8 cellular contexts compared by ENCODE assay signal in the genomic region with DNA sequence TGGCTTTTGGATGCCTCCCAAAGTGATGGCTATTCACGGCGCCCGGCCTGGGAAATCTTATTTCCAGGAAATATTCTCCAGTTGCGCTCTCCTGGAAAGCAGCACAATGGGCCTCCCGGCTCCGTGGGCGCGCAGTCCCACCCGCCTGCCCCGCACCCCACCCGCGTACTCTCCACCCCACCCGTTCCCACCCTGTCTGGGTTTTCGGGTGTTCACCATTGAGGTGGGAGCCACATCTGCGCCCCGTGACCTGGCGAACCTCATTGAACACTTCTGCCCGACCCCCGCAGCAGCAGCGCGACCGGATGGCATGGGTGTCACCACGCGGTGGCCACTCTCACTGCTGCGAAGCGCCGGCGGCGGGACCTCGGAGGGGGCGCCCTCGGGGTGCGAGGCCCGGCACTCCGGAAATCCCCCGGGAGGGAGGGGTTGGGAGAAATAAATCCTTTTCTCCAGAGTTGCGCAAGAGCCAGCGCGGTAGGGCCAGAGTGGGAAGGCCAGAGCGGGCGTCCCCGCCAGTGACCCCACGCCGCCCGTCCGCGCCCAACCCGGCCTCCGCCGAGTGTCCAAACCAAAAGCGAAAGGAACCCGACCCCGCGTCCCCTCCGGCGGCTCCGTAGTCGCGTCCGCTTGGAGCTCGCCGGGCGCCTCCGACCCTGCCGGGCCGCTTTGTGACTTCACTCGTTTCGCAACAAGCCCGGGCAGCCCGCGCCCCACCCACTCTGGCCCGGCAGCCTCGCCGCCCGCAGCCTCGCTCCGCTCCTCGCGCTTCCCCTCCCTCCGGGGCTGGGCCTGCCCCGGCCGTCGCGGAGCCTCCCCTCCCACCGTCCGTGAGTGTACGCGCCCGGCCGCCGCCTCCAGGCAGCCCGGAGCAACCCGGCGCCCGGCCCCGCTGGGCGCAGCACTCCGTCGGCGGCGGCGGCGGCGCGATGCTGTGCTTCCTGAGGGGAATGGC. TPM values are rescaled to one million over a fixed set of nuclear protein-coding genes. Genes with fewer than 3 reads are reported as not detected.
A peak's percentile ranks its signal among the peaks of the same experiment; 100 is the strongest.
DNase-seq lines count a peak whose midpoint lies in the region; ATAC-seq and TF ChIP-seq lines count a peak whose summit lies in the region.

A gene with protein sequence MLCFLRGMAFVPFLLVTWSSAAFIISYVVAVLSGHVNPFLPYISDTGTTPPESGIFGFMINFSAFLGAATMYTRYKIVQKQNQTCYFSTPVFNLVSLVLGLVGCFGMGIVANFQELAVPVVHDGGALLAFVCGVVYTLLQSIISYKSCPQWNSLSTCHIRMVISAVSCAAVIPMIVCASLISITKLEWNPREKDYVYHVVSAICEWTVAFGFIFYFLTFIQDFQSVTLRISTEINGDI (plus strand): TSS at position 720 of the 955 bp plus-strand sequence. CDS start 210 bp downstream, at position 930.

- H3K27ac ChIP-seq in C4-2B, result peak within 1 kb of the TSS; percentile 83

- peak; percentile 97 for DNase-seq in NOMO-1 treated with dmso at 0.1 percent for 144 hours (lab: John Stamatoyannopoulos, UW; ENCODE audit: unreplicated experiment)
- peak; percentile 51 for DNase-seq in activated T-cell treated with anti-CD3 and anti-CD28 coated beads for 4 hours
- DNase-seq in epithelial cell of esophagus (ENCODE audit: low read depth), result peak; percentile 94
- DNase-seq in stimulated activated CD8-positive, alpha-beta memory T cell treated with anti-CD3 and anti-CD28 coated beads, Interleukin-2, amount 100 ng/mL, for 48 hours (ENCODE audit: low read depth in 2 of 2), result peak; percentile 64 to 75

- H3K4me1 ChIP-seq in mononuclear cell (ENCODE audit: insufficient read depth, low read length), result peaks cover 55% of the 10 kb centered on the region

- H3K4me3 ChIP-seq in epithelial cell of esophagus (ENCODE audit: low read length) (peak within 1 kb of the TSS; percentile 69), mononuclear cell (ENCODE audit: low read length) (peak within 1 kb of the TSS; percentile 81)

- peak; percentile 85 for ATAC-seq in GM19025 (IDR thresholded peaks at IDR 0.05; ENCODE audit: low read depth, unreplicated experiment)
- ATAC-seq in HG03196 (IDR thresholded peaks at IDR 0.05; ENCODE audit: unreplicated experiment), result peak; percentile 87

- no peak; the same call in 1 of the 2 replicates for TF ChIP-seq CTCF in C4-2B (conservative IDR thresholded peaks at IDR 0.05)
- TF ChIP-seq CTCF in epithelial cell of esophagus (IDR thresholded peaks at IDR 0.05; ENCODE audit: insufficient read depth, low read depth, low read length, missing control alignments), result no peak

- H3K9me3 ChIP-seq in mononuclear cell (ENCODE audit: low read depth, low read length), result no peaks in the 10 kb centered on the region

- no peaks in the 10 kb centered on the region for H3K27me3 ChIP-seq in mononuclear cell (ENCODE audit: insufficient read depth, low read length)

RNA-seq across cellular contexts. Expression of the gene that starts here (rescaled TPM):
- total RNA-seq in mononuclear cell, result 23.6 TPM

Comparison
In these comparisons a context has a peak if more than half of its experiments do, and no peak if none do; other contexts are left out.
1. Peak in every context shown above with its lines: DNase-seq, ATAC-seq, H3K4me3 ChIP-seq and H3K27ac ChIP-seq.